Comparison of ENCODE assay signal across 8 cellular contexts in the genomic region with DNA sequence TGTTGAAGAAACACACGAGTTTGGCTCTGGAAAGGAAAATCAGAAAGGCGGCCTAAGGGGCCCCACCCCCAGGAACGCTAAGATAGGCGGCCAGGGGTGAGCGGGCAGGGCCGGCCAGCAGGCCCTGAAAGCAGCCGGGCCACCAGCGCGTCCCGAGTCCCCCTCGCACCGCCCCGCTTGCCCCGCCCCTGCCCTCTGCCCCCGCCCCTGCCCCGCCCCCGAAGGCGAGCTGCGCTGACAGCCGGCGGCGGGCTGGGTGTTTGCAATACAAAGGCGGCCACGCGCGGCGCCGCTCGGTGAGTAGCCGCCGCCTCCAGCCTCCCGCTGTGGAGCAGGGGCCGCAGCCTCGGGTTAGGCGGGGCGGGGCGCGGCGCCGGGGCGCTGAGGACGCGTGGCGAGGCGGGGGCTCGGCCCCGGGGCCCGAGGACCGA. TPM values are rescaled to one million over a fixed set of nuclear protein-coding genes. Genes with fewer than 3 reads are reported as not detected.
A peak's percentile ranks its signal among the peaks of the same experiment; 100 is the strongest.
DNase-seq lines count a peak whose midpoint lies in the region; ATAC-seq and TF ChIP-seq lines count a peak whose summit lies in the region.

A gene with protein sequence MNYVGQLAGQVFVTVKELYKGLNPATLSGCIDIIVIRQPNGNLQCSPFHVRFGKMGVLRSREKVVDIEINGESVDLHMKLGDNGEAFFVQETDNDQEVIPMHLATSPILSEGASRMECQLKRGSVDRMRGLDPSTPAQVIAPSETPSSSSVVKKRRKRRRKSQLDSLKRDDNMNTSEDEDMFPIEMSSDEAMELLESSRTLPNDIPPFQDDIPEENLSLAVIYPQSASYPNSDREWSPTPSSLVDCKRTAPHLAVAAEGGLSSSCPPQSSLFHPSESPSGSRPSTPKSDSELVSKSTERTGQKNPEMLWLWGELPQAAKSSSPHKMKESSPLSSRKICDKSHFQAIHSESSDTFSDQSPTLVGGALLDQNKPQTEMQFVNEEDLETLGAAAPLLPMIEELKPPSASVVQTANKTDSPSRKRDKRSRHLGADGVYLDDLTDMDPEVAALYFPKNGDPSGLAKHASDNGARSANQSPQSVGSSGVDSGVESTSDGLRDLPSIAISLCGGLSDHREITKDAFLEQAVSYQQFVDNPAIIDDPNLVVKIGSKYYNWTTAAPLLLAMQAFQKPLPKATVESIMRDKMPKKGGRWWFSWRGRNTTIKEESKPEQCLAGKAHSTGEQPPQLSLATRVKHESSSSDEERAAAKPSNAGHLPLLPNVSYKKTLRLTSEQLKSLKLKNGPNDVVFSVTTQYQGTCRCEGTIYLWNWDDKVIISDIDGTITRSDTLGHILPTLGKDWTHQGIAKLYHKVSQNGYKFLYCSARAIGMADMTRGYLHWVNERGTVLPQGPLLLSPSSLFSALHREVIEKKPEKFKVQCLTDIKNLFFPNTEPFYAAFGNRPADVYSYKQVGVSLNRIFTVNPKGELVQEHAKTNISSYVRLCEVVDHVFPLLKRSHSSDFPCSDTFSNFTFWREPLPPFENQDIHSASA (plus strand): TSS at position 257 of the 431 bp plus-strand sequence. CDS start 18,910 bp downstream, outside the sequence.

- H3K9me3 ChIP-seq in Peyer's patch (no peaks in the 10 kb centered on the region), esophagus muscularis mucosa (no peaks in the 10 kb centered on the region)

- TF ChIP-seq CTCF in Peyer's patch (IDR thresholded peaks at IDR 0.05) (peak in 2 of 6 experiments; percentile 19 to 25), esophagus muscularis mucosa (IDR thresholded peaks at IDR 0.05) (peak in 2 of 3 experiments; percentile 7 to 36)

- peak within 1 kb of the TSS; percentile 90 to 94 for H3K4me3 Mint-ChIP-seq in activated T-cell treated with anti-CD3 and anti-CD28 coated beads, Interleukin-2, amount 50 U/mL, for 72 hours

- no peaks in the 10 kb centered on the region for H3K27me3 ChIP-seq in Peyer's patch
- H3K27me3 ChIP-seq in esophagus muscularis mucosa: no peaks in the 10 kb centered on the region

- TF ChIP-seq EP300 in esophagus muscularis mucosa (IDR thresholded peaks at IDR 0.05): no peak

- H3K36me3 ChIP-seq in Peyer's patch (no peaks in the 10 kb centered on the region), esophagus muscularis mucosa (no peaks in the 10 kb centered on the region)

- 3% methylated on average over 6 of the region's 49 CpGs for WGBS in esophagus muscularis mucosa

- ATAC-seq in GM21447 (IDR thresholded peaks at IDR 0.05; ENCODE audit: unreplicated experiment): peak; percentile 31
- ATAC-seq in activated T-cell treated with anti-CD3 and anti-CD28 coated beads, Interleukin-2, amount 50 U/mL, for 72 hours (replicated peaks in 1 of 2): peak; percentile 74 to 77

- peaks cover 77% of the 10 kb centered on the region for H3K4me1 Mint-ChIP-seq in activated T-cell treated with anti-CD3 and anti-CD28 coated beads, Interleukin-2, amount 50 U/mL, for 72 hours (ENCODE audit: low read depth)

- no peaks in the 10 kb centered on the region for H3K27me3 Mint-ChIP-seq in activated T-cell treated with anti-CD3 and anti-CD28 coated beads, Interleukin-2, amount 50 U/mL, for 72 hours (ENCODE audit: low read depth)

- peak within 1 kb of the TSS; percentile 65 to 91 (median 74) for H3K4me3 ChIP-seq in Peyer's patch
- H3K4me3 ChIP-seq in esophagus muscularis mucosa: peak within 1 kb of the TSS; percentile 74 to 97 (median 86)

- H3K4me1 ChIP-seq in Peyer's patch (peaks cover 4 to 58% (median 45%) of the 10 kb centered on the region in 4 donors), esophagus muscularis mucosa (peaks cover 55 to 80% (median 76%) of the 10 kb centered on the region in 4 donors)

- peak; percentile 48 for DNase-seq in DMS114 treated with DMSO at 0.1 percent for 48 hours (lab: John Stamatoyannopoulos, UW; ENCODE audit: unreplicated experiment)
- DNase-seq in HuH-7.5 (ENCODE audit: low spot score): peak; percentile 76
- peak; percentile 92 to 98 (median 95) for DNase-seq in Peyer's patch
- DNase-seq in activated T-cell treated with anti-CD3 and anti-CD28 coated beads, Interleukin-2, amount 50 U/mL, for 72 hours: peak; percentile 90
- peak; percentile 98 for DNase-seq in esophagus muscularis mucosa (ENCODE audit: extremely low spot score)
- DNase-seq in myocyte (ENCODE audit: low read depth): peak; percentile 87
- peak; percentile 67 to 84 for DNase-seq in stimulated activated CD8-positive, alpha-beta memory T cell treated with anti-CD3 and anti-CD28 coated beads, Interleukin-7, amount 100 ng/mL, for 4 hours (ENCODE audit: low read depth in 2 of 2)

- H3K27ac ChIP-seq in Peyer's patch (peak within 1 kb of the TSS; percentile 86 to 96 (median 92)), esophagus muscularis mucosa (replicated peaks in 1 of 4) (peak within 1 kb of the TSS; percentile 90 to 95 (median 94))

- no peaks in the 10 kb centered on the region for H3K36me3 Mint-ChIP-seq in activated T-cell treated with anti-CD3 and anti-CD28 coated beads, Interleukin-2, amount 50 U/mL, for 72 hours (ENCODE audit: insufficient read depth in 2 of 2)

- H3K27ac Mint-ChIP-seq in activated T-cell treated with anti-CD3 and anti-CD28 coated beads, Interleukin-2, amount 50 U/mL, for 72 hours: peak within 1 kb of the TSS; percentile 89

- TF ChIP-seq POLR2A in Peyer's patch (IDR thresholded peaks at IDR 0.05) (peak; percentile 62 to 81), esophagus muscularis mucosa (IDR thresholded peaks at IDR 0.05; ENCODE audit: low read depth) (peak; percentile 38)

- no peaks in the 10 kb centered on the region for H3K9me3 Mint-ChIP-seq in activated T-cell treated with anti-CD3 and anti-CD28 coated beads, Interleukin-2, amount 50 U/mL, for 72 hours

- intact Hi-C loops in esophagus muscularis mucosa (cut with DNase I): loop anchor here (5.0 kb wide), 1 partner anchor 54 kb away; no protein-coding TSS in a partner anchor

RNA-seq across cellular contexts. Expression of the gene that starts here (rescaled TPM):
- total RNA-seq in Peyer's patch (10 to 100 TPM; 28.7 to 69.3 (median 44.0) TPM), esophagus muscularis mucosa (10 to 100 TPM; 55.2 to 77.0 (median 72.8) TPM), myocyte (42.2 and 57.4 TPM in 2 replicates)
- 10 to 100 TPM; 45.4 to 63.2 TPM for total RNA-seq in activated T-cell treated with anti-CD3 and anti-CD28 coated beads, Interleukin-2, amount 50 U/mL, for 72 hours
- 18.4 TPM for polyA plus RNA-seq in myocyte (2012)

Comparison
In these comparisons a context has a peak if more than half of its experiments do, and no peak if none do; other contexts are left out.
1. Peak in every context shown above with its lines: DNase-seq, ATAC-seq, H3K4me3 ChIP-seq and H3K27ac ChIP-seq.
2. DNase-seq: peak in every context shown above with its lines; median percentile 98 in esophagus muscularis mucosa; 95 in Peyer's patch; 90 in activated T-cell treated with anti-CD3 and anti-CD28 coated beads, Interleukin-2, amount 50 U/mL, for 72 hours; 87 in myocyte; 76 in HuH-7.5; 76 in stimulated activated CD8-positive, alpha-beta memory T cell treated with anti-CD3 and anti-CD28 coated beads, Interleukin-7, amount 100 ng/mL, for 4 hours; 48 in DMS114 treated with DMSO at 0.1 percent for 48 hours.